In genomic region chr10:13705526-13706169, GRCh38 we compare ENCODE assay signal across 10 cellular contexts.
DNase-seq lines count a peak whose midpoint lies in the region; ATAC-seq, FAIRE-seq and TF ChIP-seq lines count a peak whose summit lies in the region.
"Had no signal": no experiment of that assay in that cellular context is flagged by ENCODE, and none has a peak within 500 bp of the region (broad histone marks: within the 10 kb centered on the region; RNA-seq: fewer than 3 reads in every experiment).

No MANE protein-coding gene starts in this region.

- ATAC-seq in left cardiac atrium, result peak; percentile 5 to 9
- no peak for ATAC-seq in HG03139 (IDR thresholded peaks at IDR 0.05; ENCODE audit: unreplicated experiment)
- no peak for ATAC-seq in GM21825 (IDR thresholded peaks at IDR 0.05; ENCODE audit: unreplicated experiment)

- peak overlapping the region in 3 of 4 donors; percentile 71 to 72 (median 72) for H3K27ac ChIP-seq in sigmoid colon

- DNase-seq in GM12891 (ENCODE audit: insufficient read length, low spot score), result no peak
- DNase-seq in astrocyte of the spinal cord (ENCODE audit: low read depth, low spot score), result peak; percentile 37
- no peak for DNase-seq in left cardiac atrium
- no peak for DNase-seq in sigmoid colon
- DNase-seq in activated CD4-positive, alpha-beta T cell treated with anti-CD3 and anti-CD28 coated beads for 1 hour, result no peak
- no peak for DNase-seq in iPS-NIHi7 (ENCODE audit: extremely low spot score)
- DNase-seq: effector memory CD4-positive, alpha-beta T cell; thyroid gland had no signal

- no peaks in the 10 kb centered on the region for H3K27me3 ChIP-seq in sigmoid colon
- H3K27me3 ChIP-seq: thyroid gland had no signal

- H3K9me3 ChIP-seq in sigmoid colon, result no peaks in the 10 kb centered on the region
- H3K9me3 ChIP-seq: thyroid gland had no signal

- 66 to 80% methylated on average over 10 of the region's 10 CpGs for WGBS in sigmoid colon, 2 donors

- no peak for TF ChIP-seq CTCF in astrocyte of the spinal cord (IDR thresholded peaks at IDR 0.05; ENCODE audit: low read depth, low read length)
- TF ChIP-seq CTCF in sigmoid colon (IDR thresholded peaks at IDR 0.05), result no peak

- in situ Hi-C loops in astrocyte of the spinal cord (cut with HindIII; ENCODE audit: low sequenced_read_pairs), result no loop called here

- TF ChIP-seq POLR2A in GM12891 (IDR thresholded peaks at IDR 0.05; ENCODE audit: low read depth, low read length), result peak; percentile 26; the same call in 1 of the 2 replicates
- TF ChIP-seq POLR2A in sigmoid colon (IDR thresholded peaks at IDR 0.05), result no peak

- no peak for TF ChIP-seq EP300 in sigmoid colon (IDR thresholded peaks at IDR 0.05)

- H3K36me3 ChIP-seq in sigmoid colon, result peaks cover 0 to 8% (median 0%) of the 10 kb centered on the region in 4 donors
- H3K36me3 ChIP-seq: thyroid gland had no signal

- peaks cover 0 to 66% (median 53%) of the 10 kb centered on the region in 4 donors for H3K4me1 ChIP-seq in sigmoid colon

- peak overlapping the region; percentile 54 for H3K4me3 ChIP-seq in astrocyte of the spinal cord (ENCODE audit: low read depth, low read length)
- H3K4me3 ChIP-seq in sigmoid colon, result peak overlapping the region; percentile 17 to 61 (median 55)

- intact Hi-C loops in left cardiac atrium (cut with DNase I) (loop anchor here in 1 of 2 donors (5.0 kb wide), 1 partner anchor 72 kb away; no protein-coding TSS in a partner anchor), sigmoid colon (cut with DNase I) (no loop called here)

- no peak for FAIRE-seq in GM12891 (lab: Jason Lieb, UNC)

TF ChIP-seq in GM12891, 5 proteins besides CTCF, POLR2A, EP300 and RAD21:
- TF ChIP-seq POU2F2 (IDR thresholded peaks at IDR 0.05; ENCODE audit: low read depth, low read length), result no peak
- TF ChIP-seq PAX5 (IDR thresholded peaks at IDR 0.05; ENCODE audit: insufficient read depth, low read length, severe bottlenecking), result no peak
- TF ChIP-seq TAF1 (IDR thresholded peaks at IDR 0.05; ENCODE audit: low read depth, low read length), result no peak
- no peak for TF ChIP-seq POLR2AphosphoS5 (IDR thresholded peaks at IDR 0.05; ENCODE audit: low read depth, low read length)
- no peak for TF ChIP-seq SPI1 (IDR thresholded peaks at IDR 0.05; ENCODE audit: low read depth, low read length)
TF ChIP-seq in GM12891: peak in this region for 0.

Comparison
In these comparisons a context has a peak if more than half of its experiments do, and no peak if none do; other contexts are left out.
1. ATAC-seq: peak in left cardiac atrium (2 of 2); none in HG03139 (single experiment) and GM21825 (single experiment).